8 cellular contexts compared by ENCODE assay signal in genomic region chr4:112515278-112516075, GRCh38. TPM values are rescaled to one million over a fixed set of nuclear protein-coding genes. Genes with fewer than 3 reads are reported as not detected.
DNase-seq lines count a peak whose midpoint lies in the region; ATAC-seq, FAIRE-seq and TF ChIP-seq lines count a peak whose summit lies in the region.

No MANE protein-coding gene starts in this region.

- POLR2A ChIA-PET in PC-3 (lab: Charles Lee; ENCODE audit: unreplicated experiment): interaction anchor here (0.5 kb wide), 1 partner anchor 48 kb away, joined by 5 read pairs; no protein-coding TSS in a partner anchor
- POLR2A ChIA-PET in HepG2 (lab: Yijun Ruan, JAX): no interaction called here

- peaks cover 78% of the 10 kb centered on the region for H3K27me3 ChIP-seq in PC-3 (ENCODE audit: low read length)
- H3K27me3 ChIP-seq in HepG2 (ENCODE audit: control insufficient read depth in 1 of 2, insufficient read depth in 2 of 2, low read length in 2 of 2): peaks cover 6 to 75% of the 10 kb centered on the region in 2 experiments; a peak in 4 of 5 replicates
- peaks cover 61 to 99% of the 10 kb centered on the region in 2 donors for H3K27me3 ChIP-seq in stomach smooth muscle (ENCODE audit: control insufficient read depth in 1 of 2, insufficient read depth in 2 of 2, low read length in 2 of 2)

- ATAC-seq in HG03103 (IDR thresholded peaks at IDR 0.05; ENCODE audit: low read depth, unreplicated experiment) (peak; percentile 28), PC-3 (peak; percentile 61), HepG2 (peak; percentile 76)

- H2AFZ ChIP-seq in PC-3 (ENCODE audit: low read length) (peak overlapping the region; percentile 87), HepG2 (ENCODE audit: low read length) (peak overlapping the region; percentile 36)

- H3K9ac ChIP-seq in PC-3 (ENCODE audit: low read length): no peak overlapping the region
- no peak overlapping the region for H3K9ac ChIP-seq in HepG2 (ENCODE audit: insufficient read depth, low read depth, low read length)
- no peak overlapping the region for H3K9ac ChIP-seq in stomach smooth muscle (ENCODE audit: low read length in 2 of 2)

- peak overlapping the region; percentile 91 for H3K4me2 ChIP-seq in PC-3 (ENCODE audit: low read length)
- peak overlapping the region; percentile 90 for H3K4me2 ChIP-seq in HepG2 (ENCODE audit: low read depth, low read length)

- H3K4me1 ChIP-seq in PC-3 (ENCODE audit: insufficient read depth, low read length) (peaks cover 6% of the 10 kb centered on the region; the same call in 1 of the 2 replicates), HepG2 (ENCODE audit: insufficient read depth, low read length) (peaks cover 22% of the 10 kb centered on the region), stomach smooth muscle (ENCODE audit: control insufficient read depth, insufficient read depth, low read length) (peaks cover 34% of the 10 kb centered on the region)

- TF ChIP-seq CTCF in PC-3 (conservative IDR thresholded peaks at IDR 0.05; ENCODE audit: low read depth, low read length) (no peak), HepG2 (CRISPR knock-in tag; IDR thresholded peaks at IDR 0.05) (no peak)

- no peak for TF ChIP-seq RAD21 in HepG2 (CRISPR knock-in tag; IDR thresholded peaks at IDR 0.05)

- intact Hi-C loops in PC-3 (cut with micrococcal nuclease) (no loop called here), HepG2 (cut with micrococcal nuclease; ENCODE audit: unreplicated experiment) (loop anchor here (10.0 kb wide), 1 partner anchor 111 kb away; no protein-coding TSS in a partner anchor)

- WGBS in HepG2 (ENCODE audit: low lambda C conversion rate): 3% methylated on average over 12 of the region's 87 CpGs

- H3F3A ChIP-seq in PC-3 (ENCODE audit: low read length, unreplicated experiment): no peaks in the 10 kb centered on the region

- DNase-seq in Caki2 (ENCODE audit: low read depth) (peak; percentile 68), PC-3 (peak; percentile 18), HepG2 (ENCODE audit: low spot score) (no peak), DMS153 (lab: John Stamatoyannopoulos, UW) (no peak)
- DNase-seq in central memory CD4-positive, alpha-beta T cell: peak; percentile 50

- in situ Hi-C loops in Caki2 (cut with HindIII; ENCODE audit: low pct_unique_long_range_greater_than_20kb, low sequenced_read_pairs): no loop called here
- in situ Hi-C loops in HepG2 (cut with HindIII; ENCODE audit: extremely low pct_ligation_motif_present, low pct_unique_long_range_greater_than_20kb): no loop called here

- H3K79me2 ChIP-seq in PC-3 (ENCODE audit: low read length) (no peaks in the 10 kb centered on the region), HepG2 (ENCODE audit: insufficient read depth, low read length) (no peaks in the 10 kb centered on the region)

- H3K4me3 ChIP-seq in PC-3 (ENCODE audit: low read length) (peak overlapping the region; percentile 69), HepG2 (replicated peaks in 1 of 3; ENCODE audit: insufficient read depth in 1 of 3, low read depth in 2 of 3, low read length in 3 of 3) (peak overlapping the region; percentile 49 to 70 (median 57)), stomach smooth muscle (ENCODE audit: low read length in 2 of 2) (peak overlapping the region; percentile 79 to 85)

- FAIRE-seq in HepG2 (lab: Jason Lieb, UNC): no peak

- no peaks in the 10 kb centered on the region for H4K20me1 ChIP-seq in PC-3 (ENCODE audit: low read length)
- no peaks in the 10 kb centered on the region for H4K20me1 ChIP-seq in HepG2 (ENCODE audit: insufficient read depth, low read length)

- no peaks in the 10 kb centered on the region for H3K9me3 ChIP-seq in PC-3 (ENCODE audit: low read length)
- H3K9me3 ChIP-seq in HepG2 (ENCODE audit: low read length): no peaks in the 10 kb centered on the region
- peaks cover 4 to 6% of the 10 kb centered on the region in 2 donors for H3K9me3 ChIP-seq in stomach smooth muscle (ENCODE audit: control insufficient read depth in 2 of 2, low read length in 2 of 2)

- H3K36me3 ChIP-seq in PC-3 (ENCODE audit: low read depth, low read length) (no peaks in the 10 kb centered on the region), HepG2 (replicated peaks in 1 of 2; ENCODE audit: control insufficient read depth in 1 of 2, insufficient read depth in 2 of 2, low read length in 2 of 2) (no peaks in the 10 kb centered on the region), stomach smooth muscle (ENCODE audit: control insufficient read depth in 2 of 2, insufficient read depth in 2 of 2, low read length in 2 of 2) (no peaks in the 10 kb centered on the region)

- no peak for TF ChIP-seq EP300 in HepG2 (IDR thresholded peaks at IDR 0.05; ENCODE audit: low read depth in 2 of 2, low read length in 2 of 2)
- no peak for TF ChIP-seq EP300 in HepG2 (CRISPR knock-in tag; IDR thresholded peaks at IDR 0.05; ENCODE audit: borderline replicate concordance)

- peak; percentile 52 for TF ChIP-seq POLR2A in GM19099 (IDR thresholded peaks at IDR 0.05; ENCODE audit: extremely low read depth, insufficient read length, low read depth)
- TF ChIP-seq POLR2A in HepG2 (IDR thresholded peaks at IDR 0.05; ENCODE audit: insufficient read depth in 1 of 2, low read depth in 2 of 2, low read length in 2 of 2): no peak

- no peaks in the 10 kb centered on the region for H3K9me2 ChIP-seq in PC-3 (replicated peaks; ENCODE audit: low read length)

- CTCF ChIA-PET in PC-3 (lab: Charles Lee): no interaction called here
- CTCF ChIA-PET in HepG2 (lab: Yijun Ruan, JAX; ENCODE audit: low intra/inter-chr PET ratio, low total read pairs): no interaction called here

- H3K27ac ChIP-seq in PC-3 (ENCODE audit: low read length) (no peak overlapping the region), HepG2 (ENCODE audit: extremely low read length, insufficient read depth, low read length) (no peak overlapping the region), stomach smooth muscle (ENCODE audit: low read length) (no peak overlapping the region)

- BruUV-seq in PC-3 (replicated peaks; lab: Mats Ljungman, UMichigan) (no TSS peak), HepG2 (replicated peaks; lab: Mats Ljungman, UMichigan) (no TSS peak)

TF ChIP-seq in HepG2, 621 proteins besides CTCF, POLR2A, EP300 and RAD21 (continues in another document):
- TF ChIP-seq BCL6 (CRISPR knock-in tag; IDR thresholded peaks at IDR 0.05) (peak; percentile 36), IRF9 (CRISPR knock-in tag; IDR thresholded peaks at IDR 0.05; ENCODE audit: borderline replicate concordance) (0 out of 2 replicates have a peak, but pooled peaks have one; percentile 43), TP53 (CRISPR knock-in tag; conservative IDR thresholded peaks at IDR 0.05) (no peak), MAZ (IDR thresholded peaks at IDR 0.05; ENCODE audit: borderline replicate concordance, low read depth, low read length) (no peak), MAZ (CRISPR knock-in tag; IDR thresholded peaks at IDR 0.05; ENCODE audit: low read depth) (no peak), ZNF879 (CRISPR knock-in tag; IDR thresholded peaks at IDR 0.05) (no peak), KAT8 (CRISPR knock-in tag; IDR thresholded peaks at IDR 0.05) (no peak), FOXC1 (CRISPR knock-in tag; IDR thresholded peaks at IDR 0.05; ENCODE audit: borderline replicate concordance) (0 out of 2 replicates have a peak, but pooled peaks have one; percentile 27), GRHL1 (CRISPR knock-in tag; conservative IDR thresholded peaks at IDR 0.05) (no peak)

RNA-seq across cellular contexts. Expression of gene NEUROG2, which starts 0.5 kb away (rescaled TPM):
- total RNA-seq in Caki2 (2014; rRNA removed; shearing (Covaris generic); ENCODE audit: low replicate concordance): not detected in 2 replicates
- total RNA-seq in PC-3 (2014; rRNA removed): not detected in 2 replicates
- total RNA-seq in HepG2 (2016; rRNA removed; fragmentation: Illumina TruSeq; extraction: Trizol): not detected in 2 replicates
- total RNA-seq in HepG2 (2016; cell fraction: cytosol; rRNA removed; fragmentation: Illumina TruSeq; extraction: Trizol; ENCODE audit: low read depth): not detected in 2 replicates
- total RNA-seq in HepG2 (2016; cell fraction: insoluble cytoplasmic fraction; rRNA removed; fragmentation: Illumina TruSeq; extraction: Trizol): not detected in 2 replicates
- not detected in 2 replicates for total RNA-seq in HepG2 (2016; cell fraction: membrane; rRNA removed; fragmentation: Illumina TruSeq; extraction: Trizol)
- not detected in 2 replicates for total RNA-seq in HepG2 (2016; cell fraction: nucleus; rRNA removed; fragmentation: Illumina TruSeq; extraction: Trizol)
- polyA plus RNA-seq in HepG2 (2011; rRNA removed): not detected in 2 replicates
- polyA plus RNA-seq in HepG2 (2011; cell fraction: cytosol; rRNA removed): not detected in 2 replicates
- not detected in 2 replicates for polyA plus RNA-seq in HepG2 (2011; cell fraction: nucleus; rRNA removed)
- polyA plus RNA-seq in HepG2 (2012): not detected in 2 replicates
- not detected in 2 replicates for polyA plus RNA-seq in HepG2 (2016; cell fraction: cytosol; fragmentation: Illumina TruSeq; extraction: Trizol; ENCODE audit: low read depth)
- not detected in 2 replicates for polyA plus RNA-seq in HepG2 (2016; cell fraction: insoluble cytoplasmic fraction; fragmentation: Illumina TruSeq; extraction: Trizol; ENCODE audit: low read depth)
- not detected in 2 replicates for polyA plus RNA-seq in HepG2 (2016; cell fraction: membrane; fragmentation: Illumina TruSeq; extraction: Trizol; ENCODE audit: low read depth)
- polyA plus RNA-seq in HepG2 (2016; cell fraction: nucleus; fragmentation: Illumina TruSeq; extraction: Trizol; ENCODE audit: insufficient read depth, low read depth): not detected in 2 replicates
- polyA minus RNA-seq in HepG2 (2011; rRNA and poly(A)+ RNA removed; ENCODE audit: low replicate concordance): not detected in 2 replicates
- not detected in 2 replicates for polyA minus RNA-seq in HepG2 (2011; cell fraction: cytosol; rRNA and poly(A)+ RNA removed)
- not detected in 2 replicates for polyA minus RNA-seq in HepG2 (2011; cell fraction: nucleus; rRNA and poly(A)+ RNA removed)

Comparison
In these comparisons a context has a peak if more than half of its experiments do, and no peak if none do; other contexts are left out.
1. DNase-seq: peak in Caki2 (single experiment), PC-3 (single experiment) and central memory CD4-positive, alpha-beta T cell (single experiment); none in HepG2 (single experiment) and DMS153 (single experiment).
2. Peak in every context shown above with its lines, with median percentiles within 50 percentile points of each other: ATAC-seq and H3K4me3 ChIP-seq.